Comparison of ENCODE assay signal across 11 cellular contexts in genomic region chr4:1768367-1769034, GRCh38. TPM values are rescaled to one million over a fixed set of nuclear protein-coding genes. Genes with fewer than 3 reads are reported as not detected.
A peak's percentile ranks its signal among the peaks of the same experiment; 100 is the strongest.
DNase-seq lines count a peak whose midpoint lies in the region; ATAC-seq and TF ChIP-seq lines count a peak whose summit lies in the region.
"Had no signal": no experiment of that assay in that cellular context is flagged by ENCODE, and none has a peak within 500 bp of the region (broad histone marks: within the 10 kb centered on the region; RNA-seq: fewer than 3 reads in every experiment).

No MANE protein-coding gene starts in this region.

- in situ Hi-C loops in IMR-90 (cut with MboI; ENCODE audit: low sequenced_read_pairs): no loop called here

- DNase-seq in CD8-positive, alpha-beta T cell: no peak
- DNase-seq in IMR-90 (no peak), nephron progenitor cell (no peak), NAMALWA (ENCODE audit: low spot score) (no peak)
- DNase-seq in effector memory CD8-positive, alpha-beta T cell: no peak
- DNase-seq: brain microvascular endothelial cell, NCI-H526 treated with DMSO at 0.1 percent for 48 hours had no signal

- H4K20me1 ChIP-seq in IMR-90 (ENCODE audit: insufficient read depth, low read length): no peaks in the 10 kb centered on the region; the same call in 1 of the 2 replicates

- no peak overlapping the region for H2AK5ac ChIP-seq in IMR-90 (ENCODE audit: low read depth, low read length)

- no peak overlapping the region for H2BK20ac ChIP-seq in IMR-90 (ENCODE audit: low read depth, low read length)

- H3K79me1 ChIP-seq in IMR-90 (ENCODE audit: low read depth in 1 of 2, low read length in 2 of 2): no peaks in the 10 kb centered on the region

- intact Hi-C loops in CD8-positive, alpha-beta T cell (cut with DNase I, micrococcal nuclease): no loop called here
- intact Hi-C loops in IMR-90 (cut with micrococcal nuclease): no loop called here

- no peaks in the 10 kb centered on the region for H3K27me3 ChIP-seq in CD8-positive, alpha-beta T cell (ENCODE audit: insufficient read depth, low read length)
- H3K27me3 ChIP-seq in IMR-90 (ENCODE audit: control insufficient read depth, insufficient read depth, low read length): no peaks in the 10 kb centered on the region; the same call in 1 of the 2 replicates

- no peak overlapping the region for H4K91ac ChIP-seq in IMR-90 (ENCODE audit: insufficient read depth, low read depth, low read length)

- H3K9me1 ChIP-seq in IMR-90 (ENCODE audit: insufficient read depth, low read length): no peaks in the 10 kb centered on the region

- CTCF ChIA-PET in CD8-positive, alpha-beta T cell (lab: Charles Lee): interaction anchor here (0.7 kb wide), 1 partner anchor 130 kb away, joined by 3 read pairs; no protein-coding TSS in a partner anchor
- CTCF ChIA-PET in IMR-90 (lab: Yijun Ruan, JAX): no interaction called here

- POLR2A ChIA-PET in CD8-positive, alpha-beta T cell (lab: Charles Lee): no interaction called here
- POLR2A ChIA-PET in IMR-90 (lab: Charles Lee; ENCODE audit: unreplicated experiment): interaction anchor here (0.6 kb wide), 1 partner anchor 23 kb away, joined by 13 read pairs; no protein-coding TSS in a partner anchor

- no TSS peak for BruUV-seq in IMR-90 (replicated peaks; lab: Mats Ljungman, UMichigan)

- TF ChIP-seq RAD21 in IMR-90 (IDR thresholded peaks at IDR 0.05; ENCODE audit: low read length): no peak

- no peak for TF ChIP-seq POLR2A in IMR-90 (IDR thresholded peaks at IDR 0.05; ENCODE audit: low read depth, low read length)

- H3K4me1 ChIP-seq in CD8-positive, alpha-beta T cell (ENCODE audit: insufficient read depth, low read length): no peaks in the 10 kb centered on the region
- peaks cover 2% of the 10 kb centered on the region; the same call in 1 of the 2 replicates for H3K4me1 ChIP-seq in IMR-90 (ENCODE audit: control insufficient read depth, insufficient read depth, low read length)

- H3K36me3 Mint-ChIP-seq in CD8-positive, alpha-beta T cell: no peaks in the 10 kb centered on the region
- H3K36me3 Mint-ChIP-seq in effector memory CD8-positive, alpha-beta T cell (ENCODE audit: insufficient read depth): no peaks in the 10 kb centered on the region
- no peaks in the 10 kb centered on the region for H3K36me3 Mint-ChIP-seq in nephron progenitor cell (ENCODE audit: low read depth)

- dilution Hi-C loops in IMR-90 (cut with HindIII; ENCODE audit: low sequenced_read_pairs, unreplicated experiment): no loop called here

- H3K18ac ChIP-seq in IMR-90 (ENCODE audit: low read depth, low read length): no peak overlapping the region

- H3K9ac ChIP-seq in IMR-90 (ENCODE audit: low read depth, low read length): no peak overlapping the region
- H3K9ac ChIP-seq: SK-N-SH had no signal

- peak overlapping the region; percentile 65 for H2AK9ac ChIP-seq in IMR-90 (replicated peaks; ENCODE audit: low read depth, low read length, poor library complexity)

- H4K8ac ChIP-seq in IMR-90 (ENCODE audit: low read depth in 2 of 2, low read length in 2 of 2): no peak overlapping the region

- no peak overlapping the region for H4K5ac ChIP-seq in IMR-90 (ENCODE audit: low read depth, low read length)

- H2BK5ac ChIP-seq in IMR-90 (ENCODE audit: low read depth, low read length, poor library complexity, severe bottlenecking): no peak overlapping the region

- H3K14ac ChIP-seq in IMR-90 (replicated peaks; ENCODE audit: low read depth, low read length): no peak overlapping the region

- no peak overlapping the region for H3K23ac ChIP-seq in IMR-90 (ENCODE audit: low read depth, low read length)

- no peak overlapping the region for H3K4me3 ChIP-seq in CD8-positive, alpha-beta T cell (ENCODE audit: low read depth, low read length)
- no peak overlapping the region for H3K4me3 ChIP-seq in IMR-90 (ENCODE audit: insufficient read depth, low read depth, low read length)

- no peak overlapping the region for H3K4ac ChIP-seq in IMR-90 (ENCODE audit: low read depth, low read length)

- peaks cover 23% of the 10 kb centered on the region for H3K27me3 Mint-ChIP-seq in CD8-positive, alpha-beta T cell (ENCODE audit: low read depth)
- peaks cover 21 to 47% of the 10 kb centered on the region in 2 donors for H3K27me3 Mint-ChIP-seq in effector memory CD8-positive, alpha-beta T cell
- peaks cover 4% of the 10 kb centered on the region for H3K27me3 Mint-ChIP-seq in nephron progenitor cell (ENCODE audit: low read depth, poor library complexity)

- no peak for TF ChIP-seq CTCF in CD8-positive, alpha-beta T cell (IDR thresholded peaks at IDR 0.05)
- no peak for TF ChIP-seq CTCF in IMR-90 (conservative IDR thresholded peaks at IDR 0.05; ENCODE audit: low read depth, low read length)
- TF ChIP-seq CTCF in nephron progenitor cell (IDR thresholded peaks at IDR 0.05): no peak

- WGBS in IMR-90 (ENCODE audit: extremely low coverage in 2 of 2, insufficient read length in 1 of 2), 2 experiments: 91% methylated on average over 4 of the region's 23 CpGs; no CpG with 5 or more reads in 1 of the 2 experiments

- no peak overlapping the region for H3K27ac ChIP-seq in CD8-positive, alpha-beta T cell (ENCODE audit: low read depth, low read length)
- H3K27ac ChIP-seq in IMR-90 (ENCODE audit: insufficient read depth, low read length): no peak overlapping the region
- H3K27ac ChIP-seq: brain microvascular endothelial cell had no signal

- ATAC-seq in CD8-positive, alpha-beta T cell: no peak
- ATAC-seq in IMR-90 (ENCODE audit: low read depth) (no peak), GM18520 (IDR thresholded peaks at IDR 0.05; ENCODE audit: unreplicated experiment) (no peak), HG03520 (IDR thresholded peaks at IDR 0.05; ENCODE audit: unreplicated experiment) (no peak), esophagus mucosa (no peak)
- ATAC-seq in effector memory CD8-positive, alpha-beta T cell (replicated peaks): no peak

- peak overlapping the region; percentile 43 for H2AFZ ChIP-seq in IMR-90 (replicated peaks; ENCODE audit: low read length, poor library complexity)

- no peak overlapping the region for H2BK15ac ChIP-seq in IMR-90 (ENCODE audit: low read depth, low read length)

- peak overlapping the region; percentile 70 for H3K4me3 Mint-ChIP-seq in CD8-positive, alpha-beta T cell
- peak overlapping the region; percentile 72 to 74 for H3K4me3 Mint-ChIP-seq in effector memory CD8-positive, alpha-beta T cell
- peak overlapping the region; percentile 70 for H3K4me3 Mint-ChIP-seq in nephron progenitor cell

- no peaks in the 10 kb centered on the region for H3K36me3 ChIP-seq in CD8-positive, alpha-beta T cell (ENCODE audit: insufficient read depth, low read length)
- no peaks in the 10 kb centered on the region for H3K36me3 ChIP-seq in IMR-90 (ENCODE audit: control insufficient read depth, insufficient read depth, low read length)
- H3K36me3 ChIP-seq: brain microvascular endothelial cell had no signal

- no peak overlapping the region for H3K56ac ChIP-seq in IMR-90 (ENCODE audit: extremely low read depth, insufficient read depth, low read length)

- no peak overlapping the region for H3K27ac Mint-ChIP-seq in CD8-positive, alpha-beta T cell
- no peak overlapping the region for H3K27ac Mint-ChIP-seq in effector memory CD8-positive, alpha-beta T cell
- H3K27ac Mint-ChIP-seq in nephron progenitor cell: no peak overlapping the region

- H3K9me3 Mint-ChIP-seq in CD8-positive, alpha-beta T cell: no peaks in the 10 kb centered on the region
- H3K9me3 Mint-ChIP-seq in effector memory CD8-positive, alpha-beta T cell: no peaks in the 10 kb centered on the region
- H3K9me3 Mint-ChIP-seq in nephron progenitor cell: no peaks in the 10 kb centered on the region

- H2BK120ac ChIP-seq in IMR-90 (ENCODE audit: low read depth, low read length): no peak overlapping the region

- H3K9me3 ChIP-seq in CD8-positive, alpha-beta T cell (ENCODE audit: low read length): no peaks in the 10 kb centered on the region
- H3K9me3 ChIP-seq in IMR-90 (ENCODE audit: control insufficient read depth, insufficient read depth, low read length): no peaks in the 10 kb centered on the region
- H3K9me3 ChIP-seq: SK-N-SH had no signal

- H3K4me1 Mint-ChIP-seq in CD8-positive, alpha-beta T cell (ENCODE audit: low read depth): peaks cover 6% of the 10 kb centered on the region
- peaks cover 4 to 8% of the 10 kb centered on the region in 2 donors for H3K4me1 Mint-ChIP-seq in effector memory CD8-positive, alpha-beta T cell (ENCODE audit: low read depth in 2 of 2)
- peaks cover 27% of the 10 kb centered on the region for H3K4me1 Mint-ChIP-seq in nephron progenitor cell

- no peak overlapping the region for H3K4me2 ChIP-seq in IMR-90 (ENCODE audit: low read depth, low read length)
- H3K4me2 ChIP-seq: SK-N-SH had no signal

TF ChIP-seq in IMR-90, 13 proteins besides CTCF, POLR2A, EP300 and RAD21:
- TF ChIP-seq SMC3 (IDR thresholded peaks at IDR 0.05; ENCODE audit: low read depth, low read length) (no peak), NFE2L2 (IDR thresholded peaks at IDR 0.05; ENCODE audit: low read depth, low read length) (no peak), MXI1 (IDR thresholded peaks at IDR 0.05; ENCODE audit: borderline replicate concordance, low read depth, low read length) (no peak), BHLHE40 (IDR thresholded peaks at IDR 0.05; ENCODE audit: low read depth, low read length) (no peak)

RNA-seq across cellular contexts. Expression of gene FGFR3, which starts 24.6 kb away (rescaled TPM):
- total RNA-seq in CD8-positive, alpha-beta T cell: not detected
- total RNA-seq in IMR-90 (2012; rRNA removed) (0.18 and 0.28 TPM in 2 replicates), esophagus mucosa (150 TPM)
- polyA plus RNA-seq in IMR-90 (2012; rRNA removed): 0.67 and 0.93 TPM in 2 replicates
- 0.34 and 0.74 TPM in 2 replicates for polyA plus RNA-seq in IMR-90 (2012; cell fraction: cytosol; rRNA removed)
- polyA plus RNA-seq in IMR-90 (2012; cell fraction: nucleus; rRNA removed; ENCODE audit: low replicate concordance): 0.93 and 4.6 TPM in 2 replicates

RNA-seq across cellular contexts. Expression of gene TACC3, which starts 47.2 kb away (rescaled TPM):
- 100 to 1,000 TPM; 131 to 137 TPM for total RNA-seq in CD8-positive, alpha-beta T cell
- total RNA-seq in IMR-90 (2012; rRNA removed) (15.0 and 15.1 TPM in 2 replicates), esophagus mucosa (34.4 TPM)
- 49.7 and 49.8 TPM in 2 replicates for polyA plus RNA-seq in IMR-90 (2012; rRNA removed)
- 26.4 and 36.9 TPM in 2 replicates for polyA plus RNA-seq in IMR-90 (2012; cell fraction: cytosol; rRNA removed)
- 70.1 and 136 TPM in 2 replicates for polyA plus RNA-seq in IMR-90 (2012; cell fraction: nucleus; rRNA removed; ENCODE audit: low replicate concordance)

RNA-seq across cellular contexts. Expression of gene TMEM129, which starts 47.4 kb away (rescaled TPM):
- 10 to 100 TPM; 14.5 to 14.8 TPM for total RNA-seq in CD8-positive, alpha-beta T cell
- total RNA-seq in IMR-90 (2012; rRNA removed) (6.6 and 6.7 TPM in 2 replicates), esophagus mucosa (25.5 TPM)
- polyA plus RNA-seq in IMR-90 (2012; rRNA removed): 26.6 and 30.6 TPM in 2 replicates
- 15.7 and 43.3 TPM in 2 replicates for polyA plus RNA-seq in IMR-90 (2012; cell fraction: cytosol; rRNA removed)
- 27.0 and 66.0 TPM in 2 replicates for polyA plus RNA-seq in IMR-90 (2012; cell fraction: nucleus; rRNA removed; ENCODE audit: low replicate concordance)

RNA-seq across cellular contexts. Expression of gene SLBP, which starts 56.4 kb away (rescaled TPM):
- total RNA-seq in CD8-positive, alpha-beta T cell: 10 to 100 TPM; 61.2 to 62.6 TPM
- total RNA-seq in IMR-90 (2012; rRNA removed) (66.1 and 85.5 TPM in 2 replicates), esophagus mucosa (31.3 TPM)
- polyA plus RNA-seq in IMR-90 (2012; rRNA removed): 61.8 and 64.9 TPM in 2 replicates
- polyA plus RNA-seq in IMR-90 (2012; cell fraction: cytosol; rRNA removed): 23.0 and 34.5 TPM in 2 replicates
- 12.5 and 31.3 TPM in 2 replicates for polyA plus RNA-seq in IMR-90 (2012; cell fraction: nucleus; rRNA removed; ENCODE audit: low replicate concordance)

Comparison
In these comparisons a context has a peak if more than half of its experiments do, and no peak if none do; other contexts are left out.
1. RNA of gene FGFR3, which starts 24.6 kb away (total RNA-seq): 150 TPM in esophagus mucosa (single experiment); 0.18 to 0.28 TPM in IMR-90 and not detected in CD8-positive, alpha-beta T cell; every median in the first group is over 100 times any median in the second.
2. Peak in every context shown above with its lines, with median percentiles within 50 percentile points of each other: H3K4me3 Mint-ChIP-seq.